9 cellular contexts compared by ENCODE assay signal in the genomic region with DNA sequence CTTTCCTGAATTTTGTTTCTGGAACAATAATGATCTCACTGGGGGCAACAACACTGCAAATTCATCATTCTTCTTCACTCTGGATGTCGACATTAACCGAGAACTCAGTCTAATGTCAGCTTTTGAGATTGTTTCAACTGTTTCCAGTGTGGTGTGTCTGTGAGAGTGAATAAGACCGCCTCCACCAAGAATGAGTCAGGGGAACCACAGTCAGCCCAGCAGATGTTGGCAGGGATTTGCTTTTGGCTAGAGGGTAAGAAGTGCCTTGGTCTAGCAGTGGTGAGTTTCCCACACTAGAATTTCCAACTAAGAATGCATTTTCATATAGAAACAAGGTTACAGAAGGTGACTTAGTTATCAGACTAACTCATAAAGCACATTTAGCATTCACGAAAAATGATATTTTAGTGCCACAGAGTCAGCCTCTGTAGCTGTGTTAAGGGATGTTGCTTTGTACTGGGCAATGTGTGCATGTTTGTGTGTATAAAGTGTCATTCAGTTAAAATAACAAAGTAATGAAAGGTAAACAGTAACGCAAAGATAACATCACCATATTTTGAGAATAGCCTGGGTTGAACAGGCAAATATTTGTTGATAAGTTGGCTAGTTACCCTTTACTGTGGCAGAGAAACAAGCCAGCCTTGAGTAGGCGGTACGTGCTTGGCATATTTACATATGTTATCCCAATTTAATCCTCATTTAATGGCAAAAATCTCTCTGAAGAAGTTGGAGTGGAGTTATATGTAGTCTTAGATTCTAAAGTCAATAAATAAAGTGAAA. TPM values are rescaled to one million over a fixed set of nuclear protein-coding genes. Genes with fewer than 3 reads are reported as not detected.
A peak's percentile ranks its signal among the peaks of the same experiment; 100 is the strongest.
DNase-seq lines count a peak whose midpoint lies in the region; ATAC-seq, FAIRE-seq and TF ChIP-seq lines count a peak whose summit lies in the region.
"Had no signal": no experiment of that assay in that cellular context is flagged by ENCODE, and none has a peak within 500 bp of the region (broad histone marks: within the 10 kb centered on the region; RNA-seq: fewer than 3 reads in every experiment).

No MANE protein-coding gene starts in this region.

- H3K4me2 ChIP-seq in neural progenitor cell: no peak overlapping the region

- H4K20me1 ChIP-seq in neural progenitor cell (ENCODE audit: low read depth): no peaks in the 10 kb centered on the region

- H3K9me3 Mint-ChIP-seq in stimulated activated memory B cell treated with anti-CD40 and anti-IgM and Interleukin-4, amounts not matched to agents 10 μg/mL and 1 μg/mL and 100 μg/mL, for 72 hours: no peaks in the 10 kb centered on the region
- no peaks in the 10 kb centered on the region for H3K9me3 Mint-ChIP-seq in neural progenitor cell

- H3K4me1 Mint-ChIP-seq in stimulated activated memory B cell treated with anti-CD40 and anti-IgM and Interleukin-4, amounts not matched to agents 10 μg/mL and 1 μg/mL and 100 μg/mL, for 72 hours: peaks cover 12% of the 10 kb centered on the region
- H3K4me1 Mint-ChIP-seq in neural progenitor cell: peaks cover 4% of the 10 kb centered on the region

- H3K9ac ChIP-seq in neural progenitor cell: no peak overlapping the region

- peak; percentile 31 for FAIRE-seq in RCC 7860 (lab: Jason Lieb, UNC)
- FAIRE-seq in GM12892 (lab: Jason Lieb, UNC): no peak

- no peaks in the 10 kb centered on the region for H3K36me3 Mint-ChIP-seq in stimulated activated memory B cell treated with anti-CD40 and anti-IgM and Interleukin-4, amounts not matched to agents 10 μg/mL and 1 μg/mL and 100 μg/mL, for 72 hours
- no peaks in the 10 kb centered on the region for H3K36me3 Mint-ChIP-seq in neural progenitor cell

- H3K79me2 ChIP-seq in neural progenitor cell (ENCODE audit: low read depth): no peaks in the 10 kb centered on the region

- H3K27me3 ChIP-seq in neural progenitor cell: no peaks in the 10 kb centered on the region

- H3F3A ChIP-seq in neural progenitor cell (ENCODE audit: low read depth): no peaks in the 10 kb centered on the region

- no peak overlapping the region for H3K27ac ChIP-seq in neural progenitor cell

- H3K9me3 ChIP-seq in neural progenitor cell (ENCODE audit: low read depth): no peaks in the 10 kb centered on the region

- TF ChIP-seq CTCF in fibroblast of mammary gland (conservative IDR thresholded peaks at IDR 0.05; ENCODE audit: control insufficient read depth, insufficient read depth, low read depth, low read length) (no peak), neural progenitor cell (IDR thresholded peaks at IDR 0.05) (no peak)

- H3K36me3 ChIP-seq in neural progenitor cell: no peaks in the 10 kb centered on the region

- DNase-seq in activated T-cell treated with anti-CD3 and anti-CD28 coated beads for 24 hours (ENCODE audit: low read depth) (peak; percentile 14), RCC 7860 (ENCODE audit: low spot score) (no peak), fibroblast of mammary gland (ENCODE audit: low read depth) (peak; percentile 96), OCI-M2 (lab: John Stamatoyannopoulos, UW; ENCODE audit: unreplicated experiment) (no peak), GM12892 (ENCODE audit: insufficient read length) (no peak), neural progenitor cell (ENCODE audit: low spot score) (no peak)
- DNase-seq in activated T-cell treated with anti-CD3 and anti-CD28 coated beads, Interleukin-2, amount 50 U/mL, for 1 hour: no peak
- DNase-seq: Calu3 had no signal

- no peaks in the 10 kb centered on the region for H3K4me1 ChIP-seq in neural progenitor cell

- no peak overlapping the region for H3K4me3 Mint-ChIP-seq in stimulated activated memory B cell treated with anti-CD40 and anti-IgM and Interleukin-4, amounts not matched to agents 10 μg/mL and 1 μg/mL and 100 μg/mL, for 72 hours
- H3K4me3 Mint-ChIP-seq in neural progenitor cell: no peak overlapping the region

- peak overlapping the region; percentile 45 for H3K27ac Mint-ChIP-seq in stimulated activated memory B cell treated with anti-CD40 and anti-IgM and Interleukin-4, amounts not matched to agents 10 μg/mL and 1 μg/mL and 100 μg/mL, for 72 hours
- no peak overlapping the region for H3K27ac Mint-ChIP-seq in neural progenitor cell

- TF ChIP-seq POLR2A in GM12892 (IDR thresholded peaks at IDR 0.05; ENCODE audit: low read depth, low read length): no peak

- no peaks in the 10 kb centered on the region for H3K27me3 Mint-ChIP-seq in stimulated activated memory B cell treated with anti-CD40 and anti-IgM and Interleukin-4, amounts not matched to agents 10 μg/mL and 1 μg/mL and 100 μg/mL, for 72 hours
- peaks cover 2% of the 10 kb centered on the region for H3K27me3 Mint-ChIP-seq in neural progenitor cell (ENCODE audit: insufficient read depth, low read depth)

- H3K4me3 ChIP-seq in fibroblast of mammary gland (ENCODE audit: control insufficient read depth, low read depth, low read length) (no peak overlapping the region), neural progenitor cell (no peak overlapping the region)

- no peak overlapping the region for H2AFZ ChIP-seq in neural progenitor cell (replicated peaks)

- peak; percentile 81 for ATAC-seq in stimulated activated memory B cell treated with anti-CD40 and anti-IgM and Interleukin-4, amounts not matched to agents 10 μg/mL and 1 μg/mL and 100 μg/mL, for 72 hours

RNA-seq across cellular contexts. Expression of gene DRD3, which starts 33.8 kb away (rescaled TPM):
- polyA plus RNA-seq in GM12892 (2012; ENCODE audit: missing spikeins): not detected
- not detected in 2 replicates for total RNA-seq in neural progenitor cell (ENCODE audit: low replicate concordance)
- total RNA-seq: Calu3 had no signal

Comparison
In these comparisons a context has a peak if more than half of its experiments do, and no peak if none do; other contexts are left out.
1. DNase-seq: peak in activated T-cell treated with anti-CD3 and anti-CD28 coated beads for 24 hours (single experiment) and fibroblast of mammary gland (single experiment); none in activated T-cell treated with anti-CD3 and anti-CD28 coated beads, Interleukin-2, amount 50 U/mL, for 1 hour (single experiment), RCC 7860 (single experiment), OCI-M2 (single experiment), GM12892 (single experiment) and neural progenitor cell (single experiment).